Comparison of ENCODE assay signal across 15 cellular contexts in the genomic region with DNA sequence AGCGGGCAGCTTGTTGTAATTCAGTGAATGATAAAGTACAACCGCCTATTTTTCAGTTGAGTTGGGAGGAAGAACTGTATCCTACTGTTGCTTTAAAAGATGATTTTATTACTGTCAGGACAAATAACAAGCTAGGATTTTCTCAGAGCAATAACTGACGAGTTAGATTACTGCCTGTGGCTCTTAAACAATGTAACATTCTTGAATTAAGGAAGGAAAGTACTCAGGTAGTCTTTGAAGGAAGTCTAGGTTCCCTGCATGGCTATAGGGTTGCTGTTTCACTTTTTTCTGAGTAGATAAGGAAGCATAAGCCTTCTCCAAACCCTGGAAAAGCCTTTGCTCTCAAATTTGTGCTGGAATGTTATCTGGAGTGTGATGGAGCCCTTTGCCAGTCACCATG.
"Had no signal": no experiment of that assay in that cellular context is flagged by ENCODE, and none has a peak within 500 bp of the region (broad histone marks: within the 10 kb centered on the region; RNA-seq: fewer than 3 reads in every experiment).

No MANE protein-coding gene starts in this region.

- H3K4me3 ChIP-seq: colonic mucosa, lower lobe of right lung, right lobe of liver, testis had no signal

- H3K36me3 ChIP-seq: colonic mucosa, lower lobe of right lung, neutrophil, right lobe of liver had no signal

- H3K9me3 ChIP-seq: colonic mucosa, lower lobe of right lung, neutrophil, testis had no signal

- DNase-seq: activated CD4-positive, alpha-beta T cell treated with anti-CD3 and anti-CD28 coated beads, Interleukin-2, amount 10 ng/mL, durations not matched to agents 7 days and 5 days; activated CD4-positive, CD25-positive, alpha-beta regulatory T cell; activated effector memory CD4-positive, alpha-beta T cell treated with Interleukin-2 at 50 U/mL for 16 hours; activated T-cell treated with anti-CD3 and anti-CD28 coated beads for 4 hours; colonic mucosa; effector CD8-positive, alpha-beta T cell; kidney; lower lobe of right lung; naive B cell; right lobe of liver; stimulated activated CD4-positive, alpha-beta T cell treated with anti-CD3 and anti-CD28 coated beads, Interleukin-12 subunit alpha, Interleukin-12 subunit beta, amount 100 ng/mL, for 4 hours; stimulated activated naive CD4-positive, alpha-beta T cell; testis had no signal

- ATAC-seq: activated naive CD4-positive, alpha-beta T cell treated with anti-CD3 and anti-CD28 coated beads, Interleukin-2, amount 50 U/mL, for 72 hours; lower lobe of right lung; right lobe of liver had no signal

- H3K9me3 Mint-ChIP-seq: activated CD4-positive, alpha-beta T cell treated with anti-CD3 and anti-CD28 coated beads, Interleukin-2, amount 10 ng/mL, durations not matched to agents 7 days and 5 days; activated naive CD4-positive, alpha-beta T cell treated with anti-CD3 and anti-CD28 coated beads, Interleukin-2, amount 50 U/mL, for 72 hours had no signal

- H3K4me1 ChIP-seq: colonic mucosa, right lobe of liver had no signal

- H3K27me3 ChIP-seq: colonic mucosa, neutrophil, right lobe of liver, testis had no signal

- H3K4me3 Mint-ChIP-seq: activated CD4-positive, alpha-beta T cell treated with anti-CD3 and anti-CD28 coated beads, Interleukin-2, amount 10 ng/mL, durations not matched to agents 7 days and 5 days; naive B cell had no signal

- H3K27me3 Mint-ChIP-seq: activated CD4-positive, alpha-beta T cell treated with anti-CD3 and anti-CD28 coated beads, Interleukin-2, amount 10 ng/mL, durations not matched to agents 7 days and 5 days; naive B cell had no signal

- H3K27ac ChIP-seq: colonic mucosa, neutrophil, right lobe of liver, testis had no signal

- H3K27ac Mint-ChIP-seq: activated CD4-positive, alpha-beta T cell treated with anti-CD3 and anti-CD28 coated beads, Interleukin-2, amount 10 ng/mL, durations not matched to agents 7 days and 5 days; activated naive CD4-positive, alpha-beta T cell treated with anti-CD3 and anti-CD28 coated beads, Interleukin-2, amount 50 U/mL, for 72 hours had no signal
